In genomic region chrX:141405486-141405877, GRCh38 we compare ENCODE assay signal across 2 cellular contexts.
TF ChIP-seq lines count a peak whose summit lies in the region.

No MANE protein-coding gene starts in this region.

TF ChIP-seq in A549, 52 proteins besides CTCF, POLR2A, EP300 and RAD21:
- TF ChIP-seq REST (IDR thresholded peaks at IDR 0.05), result no peak
- TF ChIP-seq ATOH8 (CRISPR knock-in tag; IDR thresholded peaks at IDR 0.05; ENCODE audit: low read depth), result no peak
- no peak for TF ChIP-seq KDM5A (IDR thresholded peaks at IDR 0.05)
- peak; percentile 13; the same call in 1 of the 2 replicates for TF ChIP-seq PBX3 (IDR thresholded peaks at IDR 0.05)
- no peak for TF ChIP-seq NR3C1 (IDR thresholded peaks at IDR 0.05)
- TF ChIP-seq SMC3 (IDR thresholded peaks at IDR 0.05), result peak; percentile 3; the same call in 1 of the 3 replicates
- TF ChIP-seq FOSL2 (IDR thresholded peaks at IDR 0.05), result no peak
- peak; percentile 88 for TF ChIP-seq FOSL2 (CRISPR knock-in tag; IDR thresholded peaks at IDR 0.05)

TF ChIP-seq in IMR-90, 13 proteins besides CTCF, POLR2A, EP300 and RAD21 (continued from another document):
- TF ChIP-seq MAFK (IDR thresholded peaks at IDR 0.05; ENCODE audit: low read depth, low read length) (no peak), MAZ (IDR thresholded peaks at IDR 0.05; ENCODE audit: borderline replicate concordance, low read depth, low read length) (no peak), RCOR1 (IDR thresholded peaks at IDR 0.05; ENCODE audit: insufficient replicate concordance, low read length) (no peak), NFE2L2 (IDR thresholded peaks at IDR 0.05; ENCODE audit: low read depth, low read length) (no peak), SMC3 (IDR thresholded peaks at IDR 0.05; ENCODE audit: low read depth, low read length) (no peak), CEBPB (IDR thresholded peaks at IDR 0.05; ENCODE audit: low read depth, low read length) (no peak), FOS (IDR thresholded peaks at IDR 0.05; ENCODE audit: low read depth, low read length) (no peak), BHLHE40 (IDR thresholded peaks at IDR 0.05; ENCODE audit: low read depth, low read length) (no peak), RFX5 (IDR thresholded peaks at IDR 0.05; ENCODE audit: low read depth, low read length) (no peak), ELK1 (IDR thresholded peaks at IDR 0.05; ENCODE audit: borderline replicate concordance, low read depth, low read length) (no peak)
